Comparison of ENCODE assay signal across 23 cellular contexts in genomic region chr14:21227981-21228380, GRCh38. TPM values are rescaled to one million over a fixed set of nuclear protein-coding genes. Genes with fewer than 3 reads are reported as not detected.
A peak's percentile ranks its signal among the peaks of the same experiment; 100 is the strongest.
DNase-seq lines count a peak whose midpoint lies in the region; ATAC-seq and TF ChIP-seq lines count a peak whose summit lies in the region.
"Had no signal": no experiment of that assay in that cellular context is flagged by ENCODE, and none has a peak within 500 bp of the region (broad histone marks: within the 10 kb centered on the region; RNA-seq: fewer than 3 reads in every experiment).

No MANE protein-coding gene starts in this region.

- H3K4me3 Mint-ChIP-seq in activated CD4-positive, alpha-beta T cell treated with anti-CD3 and anti-CD28 coated beads, Interleukin-2, amount 10 ng/mL, durations not matched to agents 24 days and 14 days: no peak overlapping the region
- H3K4me3 Mint-ChIP-seq in CD8-positive, alpha-beta T cell: no peak overlapping the region
- no peak overlapping the region for H3K4me3 Mint-ChIP-seq in activated T-helper 2 cell treated with anti-CD3 and anti-CD28 coated beads, Interferon-gamma antibody, Interleukin-2, Interleukin-4, amounts not matched to agents 10 μg/mL and 5 μg/mL and 100 μg/mL, durations not matched to agents 14 hours and 24 hours and 36 hours (ENCODE audit: low read depth)
- H3K4me3 Mint-ChIP-seq: activated CD4-positive, alpha-beta T cell treated with anti-CD3 and anti-CD28 coated beads for 36 hours had no signal

- POLR2A ChIA-PET in CD8-positive, alpha-beta T cell (lab: Charles Lee): interaction anchor here (1.0 kb wide), 1 partner anchor 27 kb away, joined by 3 read pairs; no protein-coding TSS in a partner anchor

- H3K9me3 Mint-ChIP-seq in activated CD4-positive, alpha-beta T cell treated with anti-CD3 and anti-CD28 coated beads, Interleukin-2, amount 10 ng/mL, durations not matched to agents 24 days and 14 days: no peaks in the 10 kb centered on the region
- H3K9me3 Mint-ChIP-seq in CD8-positive, alpha-beta T cell: no peaks in the 10 kb centered on the region
- H3K9me3 Mint-ChIP-seq in activated T-helper 2 cell treated with anti-CD3 and anti-CD28 coated beads, Interferon-gamma antibody, Interleukin-2, Interleukin-4, amounts not matched to agents 10 μg/mL and 5 μg/mL and 100 μg/mL, durations not matched to agents 14 hours and 24 hours and 36 hours: no peaks in the 10 kb centered on the region

- no peak for ATAC-seq in CD8-positive, alpha-beta T cell
- ATAC-seq in GM21381 (IDR thresholded peaks at IDR 0.05; ENCODE audit: unreplicated experiment): no peak
- ATAC-seq: activated CD4-positive, alpha-beta T cell treated with anti-CD3 and anti-CD28 coated beads for 36 hours had no signal

- H3K4me3 ChIP-seq in CD8-positive, alpha-beta T cell (ENCODE audit: low read depth, low read length): no peak overlapping the region
- H3K4me3 ChIP-seq in esophagus muscularis mucosa: no peak overlapping the region
- H3K4me3 ChIP-seq: adrenal gland, colonic mucosa, Peyer's patch had no signal

- H3K36me3 ChIP-seq in CD8-positive, alpha-beta T cell (ENCODE audit: insufficient read depth, low read length): peaks cover 45% of the 10 kb centered on the region
- peaks cover 35 to 94% (median 70%) of the 10 kb centered on the region in 4 donors for H3K36me3 ChIP-seq in esophagus muscularis mucosa

- no peak for TF ChIP-seq EP300 in esophagus muscularis mucosa (IDR thresholded peaks at IDR 0.05)

- H3K4me1 Mint-ChIP-seq in activated CD4-positive, alpha-beta T cell treated with anti-CD3 and anti-CD28 coated beads, Interleukin-2, amount 10 ng/mL, durations not matched to agents 24 days and 14 days: peaks cover 47% of the 10 kb centered on the region
- peaks cover 72% of the 10 kb centered on the region for H3K4me1 Mint-ChIP-seq in CD8-positive, alpha-beta T cell (ENCODE audit: low read depth)
- H3K4me1 Mint-ChIP-seq in activated T-helper 2 cell treated with anti-CD3 and anti-CD28 coated beads, Interferon-gamma antibody, Interleukin-2, Interleukin-4, amounts not matched to agents 10 μg/mL and 5 μg/mL and 100 μg/mL, durations not matched to agents 14 hours and 24 hours and 36 hours (ENCODE audit: low read depth): peaks cover 57% of the 10 kb centered on the region

- H3K27me3 ChIP-seq in CD8-positive, alpha-beta T cell (ENCODE audit: insufficient read depth, low read length): no peaks in the 10 kb centered on the region
- H3K27me3 ChIP-seq in esophagus muscularis mucosa: no peaks in the 10 kb centered on the region
- H3K27me3 ChIP-seq: adrenal gland, brain microvascular endothelial cell, colonic mucosa, Peyer's patch had no signal

- TF ChIP-seq CTCF in CD8-positive, alpha-beta T cell (IDR thresholded peaks at IDR 0.05): no peak
- TF ChIP-seq CTCF in esophagus muscularis mucosa (IDR thresholded peaks at IDR 0.05): no peak

- TF ChIP-seq POLR2A in esophagus muscularis mucosa (IDR thresholded peaks at IDR 0.05; ENCODE audit: low read depth): no peak

- no peaks in the 10 kb centered on the region for H3K9me3 ChIP-seq in CD8-positive, alpha-beta T cell (ENCODE audit: low read length)
- H3K9me3 ChIP-seq in esophagus muscularis mucosa: no peaks in the 10 kb centered on the region
- H3K9me3 ChIP-seq: adrenal gland, colonic mucosa, Peyer's patch had no signal

- intact Hi-C loops in activated CD4-positive, alpha-beta T cell treated with anti-CD3 and anti-CD28 coated beads, Interleukin-2, amount 10 ng/mL, durations not matched to agents 24 days and 14 days (cut with micrococcal nuclease): no loop called here
- intact Hi-C loops in CD8-positive, alpha-beta T cell (cut with DNase I, micrococcal nuclease): no loop called here
- intact Hi-C loops in activated T-helper 2 cell treated with anti-CD3 and anti-CD28 coated beads, Interferon-gamma antibody, Interleukin-2, Interleukin-4, amounts not matched to agents 10 μg/mL and 5 μg/mL and 100 μg/mL, durations not matched to agents 14 hours and 24 hours and 36 hours (cut with micrococcal nuclease): loop anchor here (2.0 kb wide), 1 partner anchor 157 kb away; the partner anchor contains the start of gene SUPT16H
- intact Hi-C loops in esophagus muscularis mucosa (cut with DNase I): no loop called here

- peak overlapping the region; percentile 5 for H3K27ac Mint-ChIP-seq in activated CD4-positive, alpha-beta T cell treated with anti-CD3 and anti-CD28 coated beads, Interleukin-2, amount 10 ng/mL, durations not matched to agents 24 days and 14 days
- peak overlapping the region; percentile 45 for H3K27ac Mint-ChIP-seq in CD8-positive, alpha-beta T cell
- peak overlapping the region; percentile 38 for H3K27ac Mint-ChIP-seq in activated T-helper 2 cell treated with anti-CD3 and anti-CD28 coated beads, Interferon-gamma antibody, Interleukin-2, Interleukin-4, amounts not matched to agents 10 μg/mL and 5 μg/mL and 100 μg/mL, durations not matched to agents 14 hours and 24 hours and 36 hours

- H3K4me1 ChIP-seq in CD8-positive, alpha-beta T cell (ENCODE audit: insufficient read depth, low read length): peaks cover 59% of the 10 kb centered on the region
- peaks cover 14 to 60% (median 44%) of the 10 kb centered on the region in 4 donors for H3K4me1 ChIP-seq in esophagus muscularis mucosa
- H3K4me1 ChIP-seq: colonic mucosa had no signal

- CTCF ChIA-PET in CD8-positive, alpha-beta T cell (lab: Charles Lee): interaction anchor here (0.6 kb wide), 3 partner anchors 11 to 1524 kb away, joined by 3 read pairs; no protein-coding TSS in a partner anchor

- H3K27me3 Mint-ChIP-seq in activated CD4-positive, alpha-beta T cell treated with anti-CD3 and anti-CD28 coated beads, Interleukin-2, amount 10 ng/mL, durations not matched to agents 24 days and 14 days: no peaks in the 10 kb centered on the region
- H3K27me3 Mint-ChIP-seq in CD8-positive, alpha-beta T cell (ENCODE audit: low read depth): no peaks in the 10 kb centered on the region
- H3K27me3 Mint-ChIP-seq in activated T-helper 2 cell treated with anti-CD3 and anti-CD28 coated beads, Interferon-gamma antibody, Interleukin-2, Interleukin-4, amounts not matched to agents 10 μg/mL and 5 μg/mL and 100 μg/mL, durations not matched to agents 14 hours and 24 hours and 36 hours (ENCODE audit: low read depth): no peaks in the 10 kb centered on the region
- H3K27me3 Mint-ChIP-seq: activated CD4-positive, alpha-beta T cell treated with anti-CD3 and anti-CD28 coated beads for 36 hours had no signal

- WGBS in esophagus muscularis mucosa: 82% methylated on average over 1 of the region's 1 CpG

- H3K27ac ChIP-seq in CD8-positive, alpha-beta T cell (ENCODE audit: low read depth, low read length): no peak overlapping the region
- no peak overlapping the region for H3K27ac ChIP-seq in esophagus muscularis mucosa (replicated peaks in 1 of 4)
- H3K27ac ChIP-seq: 22Rv1, brain microvascular endothelial cell, colonic mucosa, Peyer's patch had no signal

- H3K36me3 Mint-ChIP-seq in activated CD4-positive, alpha-beta T cell treated with anti-CD3 and anti-CD28 coated beads, Interleukin-2, amount 10 ng/mL, durations not matched to agents 24 days and 14 days (ENCODE audit: low read depth): peaks cover 74% of the 10 kb centered on the region
- peaks cover 81% of the 10 kb centered on the region for H3K36me3 Mint-ChIP-seq in CD8-positive, alpha-beta T cell
- peaks cover 88% of the 10 kb centered on the region for H3K36me3 Mint-ChIP-seq in activated T-helper 2 cell treated with anti-CD3 and anti-CD28 coated beads, Interferon-gamma antibody, Interleukin-2, Interleukin-4, amounts not matched to agents 10 μg/mL and 5 μg/mL and 100 μg/mL, durations not matched to agents 14 hours and 24 hours and 36 hours (ENCODE audit: low read depth)

- DNase-seq in activated CD4-positive, alpha-beta T cell treated with anti-CD3 and anti-CD28 coated beads, Interleukin-2, amount 10 ng/mL, durations not matched to agents 24 days and 14 days: no peak
- no peak for DNase-seq in activated CD4-positive, alpha-beta T cell treated with anti-CD3 and anti-CD28 coated beads for 1 hour
- no peak for DNase-seq in CD8-positive, alpha-beta T cell
- DNase-seq in activated T-helper 2 cell treated with anti-CD3 and anti-CD28 coated beads, Interferon-gamma antibody, Interleukin-2, Interleukin-4, amounts not matched to agents 10 μg/mL and 5 μg/mL and 100 μg/mL, durations not matched to agents 14 hours and 24 hours and 36 hours (ENCODE audit: low spot score): no peak
- DNase-seq in left kidney (ENCODE audit: low read depth, low spot score) (peak; percentile 51), GDM1 (lab: John Stamatoyannopoulos, UW) (no peak), esophagus muscularis mucosa (ENCODE audit: extremely low spot score) (no peak)
- DNase-seq: activated CD4-positive, alpha-beta T cell treated with anti-CD3 and anti-CD28 coated beads for 36 hours; activated gamma-delta T cell; adrenal gland; brain microvascular endothelial cell; colonic mucosa; DMS53; MV-4-11; NCI-H1694; NCI-H69; nucleus accumbens; Peyer's patch; small intestine; stimulated activated CD4-positive, alpha-beta T cell treated with anti-CD3 and anti-CD28 coated beads, Interleukin-1b, Interleukin-23, amount 100 ng/mL, for 48 hours had no signal

RNA-seq across cellular contexts. Expression of gene HNRNPC, which starts 41.3 kb away (rescaled TPM):
- total RNA-seq in activated CD4-positive, alpha-beta T cell treated with anti-CD3 and anti-CD28 coated beads, Interleukin-2, amount 10 ng/mL, durations not matched to agents 24 days and 14 days: 1,009 and 1,054 TPM in 2 replicates
- total RNA-seq in CD8-positive, alpha-beta T cell: 100 to 1,000 TPM; 621 to 624 TPM
- total RNA-seq in activated T-helper 2 cell treated with anti-CD3 and anti-CD28 coated beads, Interferon-gamma antibody, Interleukin-2, Interleukin-4, amounts not matched to agents 10 μg/mL and 5 μg/mL and 100 μg/mL, durations not matched to agents 14 hours and 24 hours and 36 hours: 972 and 976 TPM in 2 replicates
- total RNA-seq in esophagus muscularis mucosa: 100 to 1,000 TPM; 260 to 396 (median 292) TPM

RNA-seq across cellular contexts. Expression of gene RPGRIP1, which starts 51.9 kb away (rescaled TPM):
- not detected in 2 replicates for total RNA-seq in activated CD4-positive, alpha-beta T cell treated with anti-CD3 and anti-CD28 coated beads, Interleukin-2, amount 10 ng/mL, durations not matched to agents 24 days and 14 days
- total RNA-seq in CD8-positive, alpha-beta T cell: not detected
- total RNA-seq in activated T-helper 2 cell treated with anti-CD3 and anti-CD28 coated beads, Interferon-gamma antibody, Interleukin-2, Interleukin-4, amounts not matched to agents 10 μg/mL and 5 μg/mL and 100 μg/mL, durations not matched to agents 14 hours and 24 hours and 36 hours: not detected in 2 replicates
- total RNA-seq in esophagus muscularis mucosa: not detected
- total RNA-seq: H4 had no signal
